Comparison of ENCODE assay signal across 23 cellular contexts in genomic region chr5:179862891-179863290, GRCh38. TPM values are rescaled to one million over a fixed set of nuclear protein-coding genes. Genes with fewer than 3 reads are reported as not detected.
DNase-seq lines count a peak whose midpoint lies in the region; ATAC-seq, FAIRE-seq and TF ChIP-seq lines count a peak whose summit lies in the region.
"Had no signal": no experiment of that assay in that cellular context is flagged by ENCODE, and none has a peak within 500 bp of the region (broad histone marks: within the 10 kb centered on the region; RNA-seq: fewer than 3 reads in every experiment).

No MANE protein-coding gene starts in this region.

- H3K18ac ChIP-seq in H1 (ENCODE audit: extremely low read depth, low read length), result no peak overlapping the region

- no peak overlapping the region for H2AFZ ChIP-seq in mammary epithelial cell (ENCODE audit: low read depth, low read length)
- no peak overlapping the region for H2AFZ ChIP-seq in H1 (ENCODE audit: low read length)
- H2AFZ ChIP-seq in osteoblast (ENCODE audit: low read length), result no peak overlapping the region
- H2AFZ ChIP-seq: GM23338 had no signal

- TF ChIP-seq CTCF in MCF 10A (IDR thresholded peaks at IDR 0.05; ENCODE audit: unreplicated experiment), result no peak
- no peak for TF ChIP-seq CTCF in mammary epithelial cell (conservative IDR thresholded peaks at IDR 0.05 in 1 of 2, IDR thresholded peaks at IDR 0.05 in 1 of 2; ENCODE audit: extremely low read depth in 1 of 2, insufficient read depth in 1 of 2, low read depth in 1 of 2, low read length in 2 of 2)
- TF ChIP-seq CTCF in H1 (IDR thresholded peaks at IDR 0.05; ENCODE audit: control extremely low read depth in 1 of 3, insufficient read depth in 1 of 3, low read depth in 1 of 3, low read length in 3 of 3), result no peak
- no peak for TF ChIP-seq CTCF in osteoblast (IDR thresholded peaks at IDR 0.05; ENCODE audit: extremely low read depth, low read depth, low read length)
- no peak for TF ChIP-seq CTCF in uterus (IDR thresholded peaks at IDR 0.05)

- no peak overlapping the region for H3K4me3 Mint-ChIP-seq in MCF 10A (ENCODE audit: unreplicated experiment)
- no peak overlapping the region for H3K4me3 Mint-ChIP-seq in stimulated activated naive B cell treated with anti-CD40 and anti-IgM and Interleukin-4, amounts not matched to agents 10 μg/mL and 1 μg/mL and 100 μg/mL, for 72 hours
- H3K4me3 Mint-ChIP-seq: GM23338, HFFc6 had no signal

- no peaks in the 10 kb centered on the region for H3K27me3 ChIP-seq in mammary epithelial cell (ENCODE audit: insufficient read depth, low read length)
- H3K27me3 ChIP-seq in H1 (replicated peaks in 1 of 4; ENCODE audit: control insufficient read depth in 3 of 4, extremely low read depth in 1 of 4, insufficient read depth in 3 of 4, low read length in 3 of 4), result peaks cover 0 to 2% (median 0%) of the 10 kb centered on the region in 4 experiments; a peak in 1 of 7 replicates
- H3K27me3 ChIP-seq in osteoblast (ENCODE audit: insufficient read depth, low read length), result no peaks in the 10 kb centered on the region
- no peaks in the 10 kb centered on the region for H3K27me3 ChIP-seq in uterus
- H3K27me3 ChIP-seq: BLaER1 treated with 17β-estradiol and CSF1 and Interleukin-3, amounts not matched to agents 10 nM and 100 nM had no signal

- no peak overlapping the region for H2BK5ac ChIP-seq in H1 (ENCODE audit: low read depth, low read length)

- H3K23me2 ChIP-seq in H1 (ENCODE audit: low read depth, low read length), result peaks cover 12% of the 10 kb centered on the region

- H3K4me1 ChIP-seq in mammary epithelial cell (ENCODE audit: insufficient read depth, low read length) (peaks cover 9% of the 10 kb centered on the region), H1 (replicated peaks in 1 of 4; ENCODE audit: control insufficient read depth in 3 of 4, insufficient read depth in 4 of 4, low read length in 3 of 4) (no peaks in the 10 kb centered on the region), osteoblast (ENCODE audit: insufficient read depth, low read length) (peaks cover 11% of the 10 kb centered on the region), uterus (no peaks in the 10 kb centered on the region)

- no peak for TF ChIP-seq POLR2A in H1 (IDR thresholded peaks at IDR 0.05; ENCODE audit: control extremely low read depth in 1 of 2, low read depth in 2 of 2, low read length in 2 of 2)
- TF ChIP-seq POLR2A in uterus (IDR thresholded peaks at IDR 0.05), result no peak

- H3K9me3 ChIP-seq in mammary epithelial cell (replicated peaks; ENCODE audit: insufficient read depth, low read length) (no peaks in the 10 kb centered on the region), H1 (ENCODE audit: insufficient read depth in 2 of 2, low read depth in 1 of 2, low read length in 1 of 2) (peaks cover 4 to 8% of the 10 kb centered on the region in 2 experiments; a peak in 1 of 4 replicates), osteoblast (ENCODE audit: low read depth, low read length) (no peaks in the 10 kb centered on the region), uterus (no peaks in the 10 kb centered on the region)

- no peaks in the 10 kb centered on the region for H3K27me3 Mint-ChIP-seq in MCF 10A (ENCODE audit: insufficient read depth, unreplicated experiment)
- no peaks in the 10 kb centered on the region for H3K27me3 Mint-ChIP-seq in stimulated activated naive B cell treated with anti-CD40 and anti-IgM and Interleukin-4, amounts not matched to agents 10 μg/mL and 1 μg/mL and 100 μg/mL, for 72 hours
- H3K27me3 Mint-ChIP-seq: CD4-positive, CD25-positive, alpha-beta regulatory T cell; CD8-positive, alpha-beta memory T cell had no signal

- H3K27ac ChIP-seq in mammary epithelial cell (ENCODE audit: insufficient read depth, low read depth, low read length) (no peak overlapping the region), H1 (ENCODE audit: low read depth, low read length) (no peak overlapping the region), osteoblast (ENCODE audit: low read depth, low read length) (no peak overlapping the region), uterus (no peak overlapping the region)
- H3K27ac ChIP-seq: BLaER1 treated with 17β-estradiol and CSF1 and Interleukin-3, amounts not matched to agents 10 nM and 100 nM; HL-60 had no signal

- no peak overlapping the region for H3K56ac ChIP-seq in H1 (replicated peaks; ENCODE audit: insufficient read length, low read depth, low read length)

- no peaks in the 10 kb centered on the region for H3K79me1 ChIP-seq in H1 (ENCODE audit: low read depth, low read length)

- H2AK5ac ChIP-seq in H1 (ENCODE audit: low read depth, low read length), result no peak overlapping the region

- H3K79me2 ChIP-seq in mammary epithelial cell (ENCODE audit: insufficient read depth, low read length), result peaks cover 5% of the 10 kb centered on the region
- no peaks in the 10 kb centered on the region for H3K79me2 ChIP-seq in H1 (ENCODE audit: control insufficient read depth in 1 of 2, insufficient read depth in 2 of 2, low read length in 2 of 2)
- H3K79me2 ChIP-seq in osteoblast (ENCODE audit: insufficient read depth, low read length), result peaks cover 7% of the 10 kb centered on the region

- no peak overlapping the region for H3K9ac ChIP-seq in mammary epithelial cell (ENCODE audit: insufficient read depth, low read length)
- no peak overlapping the region for H3K9ac ChIP-seq in H1 (replicated peaks in 1 of 4; ENCODE audit: extremely low read depth in 1 of 4, low read depth in 3 of 4, low read length in 3 of 4)
- H3K9ac ChIP-seq: BLaER1 treated with 17β-estradiol and CSF1 and Interleukin-3, amounts not matched to agents 10 nM and 100 nM had no signal

- H3K4ac ChIP-seq in H1 (replicated peaks; ENCODE audit: insufficient read length, low read depth, low read length), result no peak overlapping the region

- no peak for DNase-seq in MCF 10A (ENCODE audit: unreplicated experiment)
- DNase-seq in mammary epithelial cell, result no peak
- DNase-seq in H1 (ENCODE audit: low read depth in 1 of 2, low spot score in 2 of 2), result no peak
- peak; percentile 36 for DNase-seq in osteoblast (ENCODE audit: insufficient read length, low spot score, missing footprints)
- no peak for DNase-seq in stimulated activated naive B cell treated with anti-CD40 and anti-IgM and Interleukin-4, amounts not matched to agents 10 μg/mL and 1 μg/mL and 100 μg/mL, for 72 hours
- no peak for DNase-seq in occipital lobe (lab: John Stamatoyannopoulos, UW)
- no peak for DNase-seq in uterus
- DNase-seq: 8988T; CD4-positive, CD25-positive, alpha-beta regulatory T cell; CD8-positive, alpha-beta memory T cell; COR-L47; DMS79; GDM1; H7; HFFc6 had no signal

- POLR2A ChIA-PET in MCF 10A (lab: Yijun Ruan, JAX) (interaction anchor here (2.2 to 3.2 kb wide), 3 partner anchors 8 to 43 kb away, joined by 6 to 18 read pairs (median 6); no protein-coding TSS in a partner anchor), H1 (lab: Charles Lee; ENCODE audit: partially characterized antibody) (interaction anchor here (0.9 to 2.1 kb wide), 2 partner anchors 8 to 10 kb away, joined by 3 to 8 read pairs; no protein-coding TSS in a partner anchor)

- TF ChIP-seq RAD21 in H1 (IDR thresholded peaks at IDR 0.05 in 1 of 2, conservative IDR thresholded peaks at IDR 0.05 in 1 of 2; ENCODE audit: low read depth in 2 of 2, low read length in 2 of 2), result no peak

- H4K5ac ChIP-seq in H1 (ENCODE audit: insufficient read length, low read depth, low read length), result no peak overlapping the region

- in situ Hi-C loops in mammary epithelial cell (cut with MboI; ENCODE audit: low sequenced_read_pairs in 2 of 2), result no loop called here

- intact Hi-C loops in MCF 10A (cut with micrococcal nuclease), result no loop called here
- intact Hi-C loops in mammary epithelial cell (cut with micrococcal nuclease), result no loop called here
- intact Hi-C loops in uterus (cut with DNase I; ENCODE audit: low total_unique reads), result no loop called here

- over 99% methylated on average over 9 of the region's 9 CpGs for WGBS in mammary epithelial cell (ENCODE audit: low coverage, missing lambda C conversion rate)
- WGBS in H1 (ENCODE audit: extremely low coverage in 1 of 2, insufficient coverage in 1 of 2, insufficient read length in 1 of 2, insufficient replicate concordance in 2 of 2, low coverage in 1 of 2, low lambda C conversion rate in 2 of 2, missing lambda C conversion rate in 1 of 2), 2 experiments, result 93% methylated on average over 9 of the region's 9 CpGs; no CpG with 5 or more reads in 1 of the 2 experiments

- no peak overlapping the region for H4K91ac ChIP-seq in H1 (replicated peaks; ENCODE audit: insufficient read length, low read length)

- no peak overlapping the region for H2BK120ac ChIP-seq in H1 (replicated peaks; ENCODE audit: low read depth, low read length)

- H3K23ac ChIP-seq in H1 (ENCODE audit: insufficient read length), result no peak overlapping the region

- H3K4me3 ChIP-seq in mammary epithelial cell (replicated peaks in 1 of 3; ENCODE audit: insufficient read depth in 1 of 3, low read depth in 2 of 3, low read length in 3 of 3), result no peak overlapping the region
- no peak overlapping the region for H3K4me3 ChIP-seq in H1 (ENCODE audit: extremely low read depth in 1 of 4, insufficient read depth in 2 of 4, low read depth in 3 of 4, low read length in 4 of 4)
- no peak overlapping the region for H3K4me3 ChIP-seq in osteoblast (ENCODE audit: insufficient read depth, low read length)
- no peak overlapping the region for H3K4me3 ChIP-seq in uterus
- H3K4me3 ChIP-seq: BLaER1 treated with 17β-estradiol and CSF1 and Interleukin-3, amounts not matched to agents 10 nM and 100 nM; GM23338 had no signal

- H3K27ac Mint-ChIP-seq in MCF 10A (ENCODE audit: low read depth, unreplicated experiment), result peak overlapping the region; percentile 19
- peak overlapping the region; percentile 79 for H3K27ac Mint-ChIP-seq in stimulated activated naive B cell treated with anti-CD40 and anti-IgM and Interleukin-4, amounts not matched to agents 10 μg/mL and 1 μg/mL and 100 μg/mL, for 72 hours
- H3K27ac Mint-ChIP-seq: GM23338, HFFc6 had no signal

- dilution Hi-C loops in mammary epithelial cell (cut with HindIII; ENCODE audit: low sequenced_read_pairs), result no loop called here

- H2BK20ac ChIP-seq in H1 (ENCODE audit: low read length), result no peak overlapping the region

- H3K36me3 ChIP-seq in mammary epithelial cell (ENCODE audit: insufficient read depth, low read length), result peaks cover 18% of the 10 kb centered on the region
- H3K36me3 ChIP-seq in H1 (ENCODE audit: control insufficient read depth in 2 of 4, insufficient read depth in 4 of 4, low read length in 3 of 4), result peaks cover 0 to 30% (median 13%) of the 10 kb centered on the region in 4 experiments; a peak in 6 of 8 replicates
- peaks cover 42% of the 10 kb centered on the region for H3K36me3 ChIP-seq in osteoblast (ENCODE audit: insufficient read depth, low read length)
- no peaks in the 10 kb centered on the region for H3K36me3 ChIP-seq in uterus

- TF ChIP-seq EP300 in H1 (IDR thresholded peaks at IDR 0.05; ENCODE audit: borderline replicate concordance in 1 of 2, low read depth in 2 of 2, low read length in 2 of 2), result no peak

- H3K36me3 Mint-ChIP-seq in MCF 10A (ENCODE audit: insufficient read depth, unreplicated experiment), result peaks cover 54% of the 10 kb centered on the region
- H3K36me3 Mint-ChIP-seq in stimulated activated naive B cell treated with anti-CD40 and anti-IgM and Interleukin-4, amounts not matched to agents 10 μg/mL and 1 μg/mL and 100 μg/mL, for 72 hours, result peaks cover 39 to 41% of the 10 kb centered on the region in 2 donors

- no peaks in the 10 kb centered on the region for H3K9me3 Mint-ChIP-seq in MCF 10A (ENCODE audit: unreplicated experiment)
- no peaks in the 10 kb centered on the region for H3K9me3 Mint-ChIP-seq in stimulated activated naive B cell treated with anti-CD40 and anti-IgM and Interleukin-4, amounts not matched to agents 10 μg/mL and 1 μg/mL and 100 μg/mL, for 72 hours
- H3K9me3 Mint-ChIP-seq: CD4-positive, CD25-positive, alpha-beta regulatory T cell; CD8-positive, alpha-beta memory T cell; HFFc6 had no signal

- no peak overlapping the region for H2BK15ac ChIP-seq in H1 (ENCODE audit: low read length)

- CTCF ChIA-PET in MCF 10A (lab: Yijun Ruan, JAX), result interaction anchor here (0.6 to 0.9 kb wide), 2 partner anchors 20 to 44 kb away, joined by 3 to 9 read pairs; no protein-coding TSS in a partner anchor
- CTCF ChIA-PET in mammary epithelial cell (lab: Charles Lee; ENCODE audit: low non-redundant PET), result no interaction called here
- CTCF ChIA-PET in H1 (lab: Charles Lee; ENCODE audit: partially characterized antibody), result interaction anchor here (0.5 to 1.6 kb wide), 6 partner anchors 10 to 61 kb away, joined by 3 to 4 read pairs (median 4); no protein-coding TSS in a partner anchor

- 0 out of 2 replicates have a peak overlapping the region, but pooled peaks have one; percentile 4 for H4K8ac ChIP-seq in H1 (ENCODE audit: extremely low read depth, insufficient read depth, low read length)

- no TSS peak for BruUV-seq in MCF 10A (replicated peaks; lab: Mats Ljungman, UMichigan)
- BruUV-seq in mammary epithelial cell (replicated peaks; lab: Mats Ljungman, UMichigan), result no TSS peak

- H4K20me1 ChIP-seq in mammary epithelial cell (ENCODE audit: insufficient read depth, low read length), result no peaks in the 10 kb centered on the region
- H4K20me1 ChIP-seq in H1 (replicated peaks in 1 of 2; ENCODE audit: control insufficient read depth in 1 of 2, insufficient read depth in 2 of 2, low read length in 2 of 2), result peaks cover 0 to 2% of the 10 kb centered on the region in 2 experiments
- H4K20me1 ChIP-seq in osteoblast (ENCODE audit: insufficient read depth, low read length), result peaks cover 4% of the 10 kb centered on the region

- ATAC-seq in stimulated activated naive B cell treated with anti-CD40 and anti-IgM and Interleukin-4, amounts not matched to agents 10 μg/mL and 1 μg/mL and 100 μg/mL, for 72 hours (replicated peaks), result no peak
- no peak for ATAC-seq in SK-N-SH treated with all-trans-retinoic acid at 6 μM for 48 hours
- ATAC-seq: GM23338, HCT116 had no signal

- no peak overlapping the region for H3K14ac ChIP-seq in H1 (ENCODE audit: insufficient read length)

- H3K4me2 ChIP-seq in mammary epithelial cell (ENCODE audit: insufficient read depth, low read depth, low read length), result no peak overlapping the region
- H3K4me2 ChIP-seq in H1 (ENCODE audit: insufficient read depth in 1 of 2, low read depth in 2 of 2, low read length in 2 of 2), result no peak overlapping the region
- H3K4me2 ChIP-seq in osteoblast (ENCODE audit: insufficient read depth, low read length), result no peak overlapping the region
- H3K4me2 ChIP-seq: BLaER1 treated with 17β-estradiol and CSF1 and Interleukin-3, amounts not matched to agents 10 nM and 100 nM; GM23338 had no signal

- no peak for FAIRE-seq in H1 (lab: Jason Lieb, UNC)
- FAIRE-seq: D721Med, GM12892, GM18507 had no signal

- peaks cover 17% of the 10 kb centered on the region for H3K4me1 Mint-ChIP-seq in MCF 10A (ENCODE audit: insufficient read depth, unreplicated experiment)
- peaks cover 17 to 40% of the 10 kb centered on the region in 2 donors for H3K4me1 Mint-ChIP-seq in stimulated activated naive B cell treated with anti-CD40 and anti-IgM and Interleukin-4, amounts not matched to agents 10 μg/mL and 1 μg/mL and 100 μg/mL, for 72 hours

- no peak overlapping the region for H2BK12ac ChIP-seq in H1 (ENCODE audit: low read depth, low read length)

RNA-seq across cellular contexts. Expression of gene MRNIP, which starts 4.3 kb away (rescaled TPM):
- total RNA-seq in MCF 10A (2022) (40.3 and 42.8 TPM in 2 replicates), mammary epithelial cell (10 to 100 TPM in 1 of 2 donors, 1 to 10 TPM in 1; 9.5 to 20.4 TPM), osteoblast (10.1 and 12.7 TPM in 2 replicates), occipital lobe (26.7 TPM), uterus (100 to 1,000 TPM in 1 of 4 donors, 10 to 100 TPM in 3; 16.8 to 138 (median 61.6) TPM)
- polyA plus RNA-seq in mammary epithelial cell (11.6 TPM), H1 (2011; rRNA removed) (29.6 and 42.5 TPM in 2 replicates)
- 7.5 TPM for polyA minus RNA-seq in mammary epithelial cell
- 22.2 and 29.6 TPM in 2 replicates for total RNA-seq in H1 (2021; fragmentation: NEBNext Ultra II Directional; extraction: Animal tissue kit (Norgen Biotek cat#: 25700))
- 41.4 TPM for polyA plus RNA-seq in H1 (2011; cell fraction: cytosol; rRNA removed)
- 213 TPM for polyA plus RNA-seq in H1 (2011; cell fraction: nucleus; rRNA removed)
- 28.3 to 30.2 TPM (median 29.2 TPM) in 4 replicates for polyA plus RNA-seq in H1 (2012, experiment 1 of 2)
- 10.6 TPM for polyA plus RNA-seq in H1 (2012, experiment 2 of 2)
- polyA plus RNA-seq in H1 (2013, experiment 1 of 2), result 27.2 TPM
- 24.3 TPM for polyA plus RNA-seq in H1 (2013, experiment 2 of 2)
- polyA minus RNA-seq in H1 (2011; rRNA and poly(A)+ RNA removed), result 21.4 and 22.4 TPM in 2 replicates
- polyA minus RNA-seq in H1 (2011; cell fraction: cytosol; rRNA and poly(A)+ RNA removed), result 10.3 TPM
- polyA minus RNA-seq in H1 (2011; cell fraction: nucleus; rRNA and poly(A)+ RNA removed), result 30.9 TPM

RNA-seq across cellular contexts. Expression of gene SQSTM1, which starts 42.2 kb away (rescaled TPM):
- total RNA-seq in MCF 10A (2022) (612 and 1,251 TPM in 2 replicates), mammary epithelial cell (100 to 1,000 TPM; 230 to 379 TPM), osteoblast (826 and 992 TPM in 2 replicates), occipital lobe (53.5 TPM), uterus (100 to 1,000 TPM in 3 of 4 donors, 10 to 100 TPM in 1; 94.7 to 874 (median 439) TPM)
- polyA plus RNA-seq in mammary epithelial cell (84.0 TPM), H1 (2011; rRNA removed) (70.6 and 78.6 TPM in 2 replicates)
- 66.6 TPM for polyA minus RNA-seq in mammary epithelial cell
- total RNA-seq in H1 (2021; fragmentation: NEBNext Ultra II Directional; extraction: Animal tissue kit (Norgen Biotek cat#: 25700)), result 98.6 and 110 TPM in 2 replicates
- 63.7 TPM for polyA plus RNA-seq in H1 (2011; cell fraction: cytosol; rRNA removed)
- 97.6 TPM for polyA plus RNA-seq in H1 (2011; cell fraction: nucleus; rRNA removed)
- polyA plus RNA-seq in H1 (2012, experiment 1 of 2), result 73.2 to 115 TPM (median 98.8 TPM) in 4 replicates
- 98.7 TPM for polyA plus RNA-seq in H1 (2012, experiment 2 of 2)
- 54.2 TPM for polyA plus RNA-seq in H1 (2013, experiment 1 of 2)
- 53.0 TPM for polyA plus RNA-seq in H1 (2013, experiment 2 of 2)
- 39.1 and 39.8 TPM in 2 replicates for polyA minus RNA-seq in H1 (2011; rRNA and poly(A)+ RNA removed)
- polyA minus RNA-seq in H1 (2011; cell fraction: cytosol; rRNA and poly(A)+ RNA removed), result 125 TPM
- polyA minus RNA-seq in H1 (2011; cell fraction: nucleus; rRNA and poly(A)+ RNA removed), result 167 TPM

RNA-seq across cellular contexts. Expression of gene TBC1D9B, which starts 44.8 kb away (rescaled TPM):
- total RNA-seq in MCF 10A (2022), result 162 and 166 TPM in 2 replicates
- 100 to 1,000 TPM in 1 of 2 donors, 10 to 100 TPM in 1; 71.0 to 112 TPM for total RNA-seq in mammary epithelial cell
- 71.5 TPM for polyA plus RNA-seq in mammary epithelial cell
- 137 TPM for polyA minus RNA-seq in mammary epithelial cell
- total RNA-seq in H1 (2021; fragmentation: NEBNext Ultra II Directional; extraction: Animal tissue kit (Norgen Biotek cat#: 25700)), result 49.9 and 57.1 TPM in 2 replicates
- polyA plus RNA-seq in H1 (2011; rRNA removed), result 33.6 and 46.3 TPM in 2 replicates
- 43.4 TPM for polyA plus RNA-seq in H1 (2011; cell fraction: cytosol; rRNA removed)
- polyA plus RNA-seq in H1 (2011; cell fraction: nucleus; rRNA removed), result 231 TPM
- 38.8 to 53.8 TPM (median 48.2 TPM) in 4 replicates for polyA plus RNA-seq in H1 (2012, experiment 1 of 2)
- 35.0 TPM for polyA plus RNA-seq in H1 (2012, experiment 2 of 2)
- polyA plus RNA-seq in H1 (2013, experiment 1 of 2), result 32.9 TPM
- polyA plus RNA-seq in H1 (2013, experiment 2 of 2), result 34.5 TPM
- polyA minus RNA-seq in H1 (2011; rRNA and poly(A)+ RNA removed), result 43.7 and 44.0 TPM in 2 replicates
- 30.5 TPM for polyA minus RNA-seq in H1 (2011; cell fraction: cytosol; rRNA and poly(A)+ RNA removed)
- 60.0 TPM for polyA minus RNA-seq in H1 (2011; cell fraction: nucleus; rRNA and poly(A)+ RNA removed)
- 89.4 and 90.2 TPM in 2 replicates for total RNA-seq in osteoblast
- total RNA-seq in occipital lobe, result 23.9 TPM
- total RNA-seq in uterus, result 1,000 to 10,000 TPM in 1 of 4 donors, 100 to 1,000 TPM in 1, 10 to 100 TPM in 2; 58.8 to 2,513 (median 108) TPM

RNA-seq across cellular contexts. Expression of gene MGAT4B, which starts 56.2 kb away (rescaled TPM):
- total RNA-seq in MCF 10A (2022) (153 and 198 TPM in 2 replicates), mammary epithelial cell (100 to 1,000 TPM in 1 of 2 donors, 10 to 100 TPM in 1; 88.0 to 143 TPM), osteoblast (90.5 and 95.9 TPM in 2 replicates), occipital lobe (47.4 TPM), uterus (10 to 100 TPM; 31.8 to 87.4 (median 66.4) TPM)
- polyA plus RNA-seq in mammary epithelial cell (157 TPM), H1 (2011; rRNA removed) (128 and 182 TPM in 2 replicates)
- 181 TPM for polyA minus RNA-seq in mammary epithelial cell
- total RNA-seq in H1 (2021; fragmentation: NEBNext Ultra II Directional; extraction: Animal tissue kit (Norgen Biotek cat#: 25700)), result 112 and 116 TPM in 2 replicates
- 107 TPM for polyA plus RNA-seq in H1 (2011; cell fraction: cytosol; rRNA removed)
- 485 TPM for polyA plus RNA-seq in H1 (2011; cell fraction: nucleus; rRNA removed)
- polyA plus RNA-seq in H1 (2012, experiment 1 of 2), result 120 to 133 TPM (median 129 TPM) in 4 replicates
- 128 TPM for polyA plus RNA-seq in H1 (2012, experiment 2 of 2)
- 81.5 TPM for polyA plus RNA-seq in H1 (2013, experiment 1 of 2)
- 77.1 TPM for polyA plus RNA-seq in H1 (2013, experiment 2 of 2)
- 93.9 and 120 TPM in 2 replicates for polyA minus RNA-seq in H1 (2011; rRNA and poly(A)+ RNA removed)
- polyA minus RNA-seq in H1 (2011; cell fraction: cytosol; rRNA and poly(A)+ RNA removed), result 99.0 TPM
- polyA minus RNA-seq in H1 (2011; cell fraction: nucleus; rRNA and poly(A)+ RNA removed), result 145 TPM
